10 cellular contexts compared by ENCODE assay signal in genomic region chr20:38023181-38024085, GRCh38. TPM values are rescaled to one million over a fixed set of nuclear protein-coding genes. Genes with fewer than 3 reads are reported as not detected.
A peak's percentile ranks its signal among the peaks of the same experiment; 100 is the strongest.
DNase-seq lines count a peak whose midpoint lies in the region; ATAC-seq and TF ChIP-seq lines count a peak whose summit lies in the region.
"Had no signal": no experiment of that assay in that cellular context is flagged by ENCODE, and none has a peak within 500 bp of the region (broad histone marks: within the 10 kb centered on the region; RNA-seq: fewer than 3 reads in every experiment).

No MANE protein-coding gene starts in this region.

- CTCF ChIA-PET in CD8-positive, alpha-beta memory T cell (lab: Charles Lee), result no interaction called here

- no peak overlapping the region for H3K4me3 Mint-ChIP-seq in CD8-positive, alpha-beta memory T cell

- TF ChIP-seq CTCF in cardiac fibroblast (IDR thresholded peaks at IDR 0.05; ENCODE audit: low read depth, low read length), result no peak
- no peak for TF ChIP-seq CTCF in osteoblast (IDR thresholded peaks at IDR 0.05; ENCODE audit: extremely low read depth, low read depth, low read length)

- peaks cover 7% of the 10 kb centered on the region for H4K20me1 ChIP-seq in osteoblast (ENCODE audit: insufficient read depth, low read length)

- H3K27ac Mint-ChIP-seq in CD8-positive, alpha-beta memory T cell, result no peak overlapping the region

- H3K4me3 ChIP-seq in MG63 (no peak overlapping the region), cardiac fibroblast (replicated peaks in 1 of 2; ENCODE audit: low read depth in 2 of 2, low read length in 2 of 2) (no peak overlapping the region), osteoblast (ENCODE audit: insufficient read depth, low read length) (no peak overlapping the region)
- no peak overlapping the region for H3K4me3 ChIP-seq in CD8-positive, alpha-beta memory T cell (ENCODE audit: low read length)

- H3K9me3 ChIP-seq in MG63 (peaks cover 16% of the 10 kb centered on the region), osteoblast (ENCODE audit: low read depth, low read length) (no peaks in the 10 kb centered on the region)
- H3K9me3 ChIP-seq in CD8-positive, alpha-beta memory T cell (ENCODE audit: low read length), result no peaks in the 10 kb centered on the region

- no peaks in the 10 kb centered on the region for H3K27me3 ChIP-seq in MG63
- H3K27me3 ChIP-seq in osteoblast (ENCODE audit: insufficient read depth, low read length), result no peaks in the 10 kb centered on the region
- H3K27me3 ChIP-seq in CD8-positive, alpha-beta memory T cell (ENCODE audit: insufficient read depth, low read length, poor library complexity, severe bottlenecking), result no peaks in the 10 kb centered on the region

- peaks cover 79% of the 10 kb centered on the region for H3K79me2 ChIP-seq in osteoblast (ENCODE audit: insufficient read depth, low read length)

- H3K4me1 ChIP-seq in osteoblast (ENCODE audit: insufficient read depth, low read length), result peaks cover 27% of the 10 kb centered on the region
- no peaks in the 10 kb centered on the region for H3K4me1 ChIP-seq in CD8-positive, alpha-beta memory T cell (ENCODE audit: insufficient read depth, low read length)

- peaks cover 5 to 39% (median 9%) of the 10 kb centered on the region in 3 donors for H3K36me3 Mint-ChIP-seq in CD8-positive, alpha-beta memory T cell

- H3K4me2 ChIP-seq in osteoblast (ENCODE audit: insufficient read depth, low read length), result peak overlapping the region; percentile 45

- no peaks in the 10 kb centered on the region for H3K27me3 Mint-ChIP-seq in CD8-positive, alpha-beta memory T cell

- H2AFZ ChIP-seq in osteoblast (ENCODE audit: low read length), result no peak overlapping the region

- peaks cover 50% of the 10 kb centered on the region for H3K36me3 ChIP-seq in MG63
- peaks cover 7% of the 10 kb centered on the region for H3K36me3 ChIP-seq in osteoblast (ENCODE audit: insufficient read depth, low read length)
- peaks cover 4% of the 10 kb centered on the region for H3K36me3 ChIP-seq in CD8-positive, alpha-beta memory T cell (ENCODE audit: insufficient read depth, low read length)

- H3K4me1 Mint-ChIP-seq in CD8-positive, alpha-beta memory T cell, result peaks cover 26 to 68% (median 47%) of the 10 kb centered on the region in 3 donors

- DNase-seq in EH (ENCODE audit: low read depth), result peak; percentile 66
- DNase-seq in MG63, result peak; percentile 42
- peak; percentile 63 to 76 for DNase-seq in cardiac fibroblast (ENCODE audit: low read depth in 2 of 2)
- DNase-seq in osteoblast (ENCODE audit: insufficient read length, low spot score, missing footprints), result peak; percentile 72
- no peak for DNase-seq in CD8-positive, alpha-beta memory T cell
- DNase-seq in cerebellar nuclear complex (lab: John Stamatoyannopoulos, UW), result no peak
- DNase-seq in GOT3 (lab: John Stamatoyannopoulos, UW), result no peak
- DNase-seq: cortex of kidney, posterior cingulate gyrus had no signal

- ATAC-seq in HG02973 (IDR thresholded peaks at IDR 0.05; ENCODE audit: unreplicated experiment), result no peak

- POLR2A ChIA-PET in CD8-positive, alpha-beta memory T cell (lab: Charles Lee), result no interaction called here

- H3K9me3 Mint-ChIP-seq in CD8-positive, alpha-beta memory T cell, result peaks cover under 1 to 4% (median 1%) of the 10 kb centered on the region in 5 donors

- H3K27ac ChIP-seq in osteoblast (ENCODE audit: low read depth, low read length), result peak overlapping the region; percentile 3
- no peak overlapping the region for H3K27ac ChIP-seq in CD8-positive, alpha-beta memory T cell (ENCODE audit: low read depth, low read length)

RNA-seq across cellular contexts. Expression of gene TTI1, which starts 9.8 kb away (rescaled TPM):
- total RNA-seq in MG63 (2014; rRNA removed; shearing (Covaris generic); ENCODE audit: low replicate concordance), result 25.0 and 27.0 TPM in 2 replicates
- 14.4 and 14.8 TPM in 2 replicates for total RNA-seq in osteoblast
- total RNA-seq in CD8-positive, alpha-beta memory T cell, result 10 to 100 TPM; 40.5 to 41.6 TPM
- polyA plus RNA-seq in CD8-positive, alpha-beta memory T cell, result 16.7 TPM

RNA-seq across cellular contexts. Expression of gene RPRD1B, which starts 10.1 kb away (rescaled TPM):
- 4.3 and 9.3 TPM in 2 replicates for total RNA-seq in MG63 (2014; rRNA removed; shearing (Covaris generic); ENCODE audit: low replicate concordance)
- 21.5 and 29.3 TPM in 2 replicates for total RNA-seq in osteoblast
- 10 to 100 TPM; 39.1 TPM for total RNA-seq in CD8-positive, alpha-beta memory T cell
- polyA plus RNA-seq in CD8-positive, alpha-beta memory T cell, result 5.2 TPM

Comparison
In these comparisons a context has a peak if more than half of its experiments do, and no peak if none do; other contexts are left out.
1. DNase-seq: peak in EH (single experiment), MG63 (single experiment), cardiac fibroblast (2 of 2) and osteoblast (single experiment); none in CD8-positive, alpha-beta memory T cell (0 of 5), cerebellar nuclear complex (0 of 2) and GOT3 (single experiment).